9 cellular contexts compared by ENCODE assay signal in the genomic region with DNA sequence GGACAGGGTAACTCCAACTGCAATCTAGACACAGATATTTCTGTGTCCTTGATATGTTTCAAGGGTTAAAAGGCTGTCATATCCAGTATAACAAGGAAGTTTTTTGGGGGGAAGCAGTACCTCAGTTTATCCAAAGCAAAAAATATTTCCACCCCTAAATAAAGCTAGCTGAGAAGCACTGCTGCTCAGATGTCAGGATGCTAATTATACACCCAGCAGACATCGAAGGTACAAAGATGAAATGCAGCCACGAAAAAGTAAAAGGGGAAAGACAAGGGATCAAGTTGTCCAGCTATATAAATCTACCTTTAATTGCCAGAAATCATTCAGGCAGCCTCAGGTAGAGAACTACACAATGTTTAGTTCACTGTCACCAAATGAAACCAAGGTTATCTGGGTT.
"Had no signal": no experiment of that assay in that cellular context is flagged by ENCODE, and none has a peak within 500 bp of the region (broad histone marks: within the 10 kb centered on the region; RNA-seq: fewer than 3 reads in every experiment).

No MANE protein-coding gene starts in this region.

- DNase-seq: GM23248, GOT3, H7, HFFc6 had no signal

- H3K9me3 Mint-ChIP-seq: HFFc6 had no signal

- H3K9me3 ChIP-seq: HAP-1 had no signal

- H2AFZ ChIP-seq: GM23248 had no signal

- H3K27ac Mint-ChIP-seq: HFFc6, IgD-negative memory B cell had no signal

- H3K4me1 ChIP-seq: HAP-1 had no signal

- H3K27ac ChIP-seq: GM23248, HL-60 had no signal

- H3K4me3 ChIP-seq: GM23248, HAP-1 had no signal

- H3K9ac ChIP-seq: GM23248 had no signal

- ATAC-seq: HCT116 had no signal

- H3K36me3 ChIP-seq: HAP-1 had no signal

- FAIRE-seq: HepG2 had no signal
